In genomic region chr13:97107815-97108534, GRCh38 we compare ENCODE assay signal across 16 cellular contexts.
DNase-seq lines count a peak whose midpoint lies in the region; ATAC-seq, FAIRE-seq and TF ChIP-seq lines count a peak whose summit lies in the region.
"Had no signal": no experiment of that assay in that cellular context is flagged by ENCODE, and none has a peak within 500 bp of the region (broad histone marks: within the 10 kb centered on the region; RNA-seq: fewer than 3 reads in every experiment).

No MANE protein-coding gene starts in this region.

- H3K9ac ChIP-seq in astrocyte (ENCODE audit: low read length), result no peak overlapping the region
- H3K9ac ChIP-seq in keratinocyte (ENCODE audit: control insufficient read depth, extremely low read depth, insufficient read depth, low read length), result no peak overlapping the region

- peaks cover 3% of the 10 kb centered on the region for H3K36me3 Mint-ChIP-seq in astrocyte (ENCODE audit: low read depth, unreplicated experiment)
- H3K36me3 Mint-ChIP-seq: CD14-positive monocyte had no signal

- TF ChIP-seq CTCF in BE2C (IDR thresholded peaks at IDR 0.05; ENCODE audit: low read depth, low read length), result no peak
- no peak for TF ChIP-seq CTCF in Panc1 (IDR thresholded peaks at IDR 0.05)
- TF ChIP-seq CTCF in astrocyte (IDR thresholded peaks at IDR 0.05; ENCODE audit: insufficient read depth, low read depth, low read length), result no peak
- no peak for TF ChIP-seq CTCF in keratinocyte (optimal IDR thresholded peaks at IDR 0.05 in 1 of 3, IDR thresholded peaks at IDR 0.05 in 1 of 3, conservative IDR thresholded peaks at IDR 0.05 in 1 of 3; ENCODE audit: extremely low read depth in 1 of 3, insufficient read depth in 2 of 3, low read length in 3 of 3)

- peaks cover 16% of the 10 kb centered on the region for H3K4me1 ChIP-seq in BE2C
- peaks cover 41% of the 10 kb centered on the region for H3K4me1 ChIP-seq in Panc1 (ENCODE audit: control insufficient read depth, insufficient read depth, low read length)
- H3K4me1 ChIP-seq in astrocyte (ENCODE audit: insufficient read depth, low read length), result peaks cover 14% of the 10 kb centered on the region
- H3K4me1 ChIP-seq in keratinocyte (ENCODE audit: control insufficient read depth, extremely low read depth, insufficient read depth, low read length), result peaks cover 8% of the 10 kb centered on the region

- H3K27ac ChIP-seq in Panc1 (ENCODE audit: low read length), result peak overlapping the region; percentile 86
- H3K27ac ChIP-seq in astrocyte (ENCODE audit: low read depth, low read length), result no peak overlapping the region
- H3K27ac ChIP-seq in keratinocyte (ENCODE audit: control insufficient read depth, insufficient read depth, low read length), result no peak overlapping the region

- no peak for ATAC-seq in Panc1
- no peak for ATAC-seq in GM18868 (IDR thresholded peaks at IDR 0.05; ENCODE audit: unreplicated experiment)

- no peaks in the 10 kb centered on the region for H3K9me1 ChIP-seq in keratinocyte (ENCODE audit: control insufficient read depth, extremely low read depth, insufficient read depth, low read length)

- intact Hi-C loops in Panc1 (cut with micrococcal nuclease; ENCODE audit: unreplicated experiment), result no loop called here

- H3K27ac Mint-ChIP-seq in astrocyte (ENCODE audit: unreplicated experiment), result no peak overlapping the region
- H3K27ac Mint-ChIP-seq: H9 had no signal

- POLR2A ChIA-PET in Panc1 (lab: Charles Lee), result interaction anchor here (0.6 to 1.1 kb wide), 2 partner anchors 80 to 98 kb away, joined by 3 to 4 read pairs; no protein-coding TSS in a partner anchor

- H3K36me3 ChIP-seq in BE2C (no peaks in the 10 kb centered on the region), Panc1 (ENCODE audit: control insufficient read depth, insufficient read depth, low read length) (no peaks in the 10 kb centered on the region), astrocyte (ENCODE audit: insufficient read depth, low read length) (no peaks in the 10 kb centered on the region), keratinocyte (ENCODE audit: control insufficient read depth in 2 of 2, extremely low read depth in 1 of 2, insufficient read depth in 2 of 2, low read length in 2 of 2) (no peaks in the 10 kb centered on the region)

- H3K4me3 ChIP-seq in BE2C (ENCODE audit: low read depth, low read length), result 0 out of 2 replicates have a peak overlapping the region, but pooled peaks have one; percentile 4
- no peak overlapping the region for H3K4me3 ChIP-seq in Panc1 (ENCODE audit: low read depth in 2 of 2, low read length in 2 of 2)
- H3K4me3 ChIP-seq in astrocyte (ENCODE audit: insufficient read depth, low read depth, low read length), result no peak overlapping the region
- no peak overlapping the region for H3K4me3 ChIP-seq in keratinocyte (ENCODE audit: control insufficient read depth in 2 of 3, extremely low read depth in 1 of 3, insufficient read depth in 2 of 3, low read depth in 1 of 3, low read length in 3 of 3)

- DNase-seq in BE2C (peak; percentile 74), Panc1 (ENCODE audit: low read depth, low spot score) (no peak), astrocyte (ENCODE audit: low read depth) (peak; percentile 49), keratinocyte (ENCODE audit: low read depth, low spot score) (no peak), NCI-H2107 (lab: John Stamatoyannopoulos, UW) (no peak)
- DNase-seq in activated CD8-positive, alpha-beta memory T cell treated with anti-CD3 and anti-CD28 coated beads for 24 hours, result no peak
- DNase-seq in activated naive CD4-positive, alpha-beta T cell treated with Interleukin-2 at 50 U/mL for 16 hours, result no peak
- DNase-seq: Caco-2, DMS53, H9, NCI-H1417 treated with DMSO at 0.1 percent for 48 hours, NCI-H2029 treated with DMSO at 0.1 percent for 48 hours, NCI-H526 had no signal

- H3K27me3 Mint-ChIP-seq in astrocyte (ENCODE audit: low read depth, unreplicated experiment), result no peaks in the 10 kb centered on the region

- H4K20me1 ChIP-seq in astrocyte (ENCODE audit: insufficient read depth, low read length), result no peaks in the 10 kb centered on the region
- H4K20me1 ChIP-seq in keratinocyte (ENCODE audit: control insufficient read depth, extremely low read depth, insufficient read depth, low read length), result no peaks in the 10 kb centered on the region

- peaks cover 19% of the 10 kb centered on the region for H3K4me1 Mint-ChIP-seq in astrocyte (ENCODE audit: low read depth, unreplicated experiment)

- dilution Hi-C loops in keratinocyte (cut with MboI; ENCODE audit: extremely low pct_ligation_motif_present, low sequenced_read_pairs), result no loop called here

- FAIRE-seq in astrocyte (lab: Jason Lieb, UNC), result no peak
- peak; percentile 17 for FAIRE-seq in keratinocyte (lab: Jason Lieb, UNC)
- FAIRE-seq: A204.1 had no signal

- peaks cover 2% of the 10 kb centered on the region for H3K9me3 Mint-ChIP-seq in astrocyte (ENCODE audit: unreplicated experiment)
- H3K9me3 Mint-ChIP-seq: H9 had no signal

- H3K79me2 ChIP-seq in astrocyte (ENCODE audit: insufficient read depth, low read length) (no peaks in the 10 kb centered on the region), keratinocyte (ENCODE audit: control insufficient read depth, insufficient read depth, low read length) (no peaks in the 10 kb centered on the region)

- BruUV-seq in Panc1 (replicated peaks; lab: Mats Ljungman, UMichigan), result no TSS peak

- H3K4me2 ChIP-seq in astrocyte (ENCODE audit: low read length) (no peak overlapping the region), keratinocyte (ENCODE audit: control insufficient read depth, extremely low read depth, insufficient read depth, low read depth, low read length) (peak overlapping the region; percentile 12)

- H2AFZ ChIP-seq in astrocyte (ENCODE audit: low read depth, low read length) (no peak overlapping the region), keratinocyte (ENCODE audit: control insufficient read depth, low read length) (no peak overlapping the region)

- CTCF ChIA-PET in Panc1 (lab: Charles Lee), result no interaction called here

- no peaks in the 10 kb centered on the region for H3K27me3 ChIP-seq in BE2C
- no peaks in the 10 kb centered on the region for H3K27me3 ChIP-seq in Panc1 (ENCODE audit: control insufficient read depth, insufficient read depth, low read length)
- no peaks in the 10 kb centered on the region for H3K27me3 ChIP-seq in astrocyte (ENCODE audit: insufficient read depth, low read length)
- H3K27me3 ChIP-seq in keratinocyte (ENCODE audit: control insufficient read depth, extremely low read depth, insufficient read depth, low read length), result no peaks in the 10 kb centered on the region

- in situ Hi-C loops in Panc1 (cut with HindIII; ENCODE audit: low pct_unique_long_range_greater_than_20kb, low sequenced_read_pairs), result no loop called here

- H3K4me3 Mint-ChIP-seq in astrocyte (ENCODE audit: unreplicated experiment), result no peak overlapping the region
- H3K4me3 Mint-ChIP-seq: CD14-positive monocyte, H9 had no signal

- H3K9me3 ChIP-seq in BE2C (no peaks in the 10 kb centered on the region), Panc1 (ENCODE audit: control insufficient read depth, insufficient read depth, low read depth, low read length) (no peaks in the 10 kb centered on the region), astrocyte (ENCODE audit: insufficient read depth, low read depth, low read length) (no peaks in the 10 kb centered on the region), keratinocyte (ENCODE audit: control insufficient read depth, low read depth, low read length) (no peaks in the 10 kb centered on the region)
- H3K9me3 ChIP-seq: Caco-2 had no signal

Comparison
In these comparisons a context has a peak if more than half of its experiments do, and no peak if none do; other contexts are left out.
1. DNase-seq: peak in BE2C (single experiment) and astrocyte (single experiment); none in Panc1 (single experiment), keratinocyte (single experiment), activated CD8-positive, alpha-beta memory T cell treated with anti-CD3 and anti-CD28 coated beads for 24 hours (single experiment), activated naive CD4-positive, alpha-beta T cell treated with Interleukin-2 at 50 U/mL for 16 hours (single experiment) and NCI-H2107 (single experiment).